ENCODE assay signal across 1 cellular context in genomic region chr19:3761382-3762129, GRCh38.
TF ChIP-seq lines count a peak whose summit lies in the region.

Gene APBA3, minus strand, starts transcription at chr19:3761692. Its CDS starts 1,428 bp downstream, at chr19:3760264.

TF ChIP-seq in H1, 55 proteins besides CTCF, POLR2A, EP300 and RAD21 (continued from another document):
- TF ChIP-seq TCF12 (IDR thresholded peaks at IDR 0.05; ENCODE audit: low read depth, low read length) (0 out of 2 replicates have a peak, but pooled peaks have one; percentile 54), CBX5 (IDR thresholded peaks at IDR 0.05; ENCODE audit: low read depth, low read length) (no peak), BACH1 (IDR thresholded peaks at IDR 0.05; ENCODE audit: low read length) (0 out of 2 replicates have a peak, but pooled peaks have one; percentile 10), HDAC2 (IDR thresholded peaks at IDR 0.05; ENCODE audit: borderline replicate concordance in 1 of 2, low read depth in 2 of 2, low read length in 2 of 2) (peak in 1 of 2 experiments; percentile 25; a peak in 1 of 4 replicates), RXRA (IDR thresholded peaks at IDR 0.05; ENCODE audit: insufficient read depth, low read depth, low read length) (no peak), KDM1A (IDR thresholded peaks at IDR 0.05; ENCODE audit: borderline replicate concordance, low read length) (0 out of 2 replicates have a peak, but pooled peaks have one; percentile 49), SIX5 (IDR thresholded peaks at IDR 0.05; ENCODE audit: low read depth, low read length) (peak; percentile 89), ATF3 (IDR thresholded peaks at IDR 0.05; ENCODE audit: insufficient read depth, low read depth, low read length) (0 out of 2 replicates have a peak, but pooled peaks have one; percentile 43), SP1 (IDR thresholded peaks at IDR 0.05; ENCODE audit: low read depth, low read length) (no peak), RBBP5 (IDR thresholded peaks at IDR 0.05; ENCODE audit: borderline replicate concordance, low read depth, low read length) (no peak), PHF8 (conservative IDR thresholded peaks at IDR 0.05; ENCODE audit: low read depth, low read length) (peak; percentile 71; the same call in 1 of the 2 replicates), POLR2AphosphoS5 (IDR thresholded peaks at IDR 0.05; ENCODE audit: low read depth, low read length) (peak; percentile 65; the same call in 1 of the 2 replicates), SIRT6 (IDR thresholded peaks at IDR 0.05; ENCODE audit: low read length) (no peak), EGR1 (IDR thresholded peaks at IDR 0.05; ENCODE audit: borderline replicate concordance, low read depth, low read length) (peak; percentile 67; the same call in 1 of the 2 replicates), NRF1 (IDR thresholded peaks at IDR 0.05; ENCODE audit: low read depth, low read length) (peak; percentile 77), GTF2F1 (IDR thresholded peaks at IDR 0.05; ENCODE audit: borderline replicate concordance, low read depth, low read length) (no peak), CHD7 (IDR thresholded peaks at IDR 0.05; ENCODE audit: insufficient replicate concordance, low read length) (no peak), ASH2L (IDR thresholded peaks at IDR 0.05; ENCODE audit: low read length) (peak; percentile 52), TAF1 (IDR thresholded peaks at IDR 0.05; ENCODE audit: low read depth, low read length) (peak; percentile 69), TBP (IDR thresholded peaks at IDR 0.05; ENCODE audit: low read depth, low read length) (peak; percentile 43; the same call in 1 of the 2 replicates), HDAC6 (IDR thresholded peaks at IDR 0.05; ENCODE audit: low read depth, low read length) (no peak), MAX (IDR thresholded peaks at IDR 0.05) (peak; percentile 62)
- TF ChIP-seq, protein P1, sequence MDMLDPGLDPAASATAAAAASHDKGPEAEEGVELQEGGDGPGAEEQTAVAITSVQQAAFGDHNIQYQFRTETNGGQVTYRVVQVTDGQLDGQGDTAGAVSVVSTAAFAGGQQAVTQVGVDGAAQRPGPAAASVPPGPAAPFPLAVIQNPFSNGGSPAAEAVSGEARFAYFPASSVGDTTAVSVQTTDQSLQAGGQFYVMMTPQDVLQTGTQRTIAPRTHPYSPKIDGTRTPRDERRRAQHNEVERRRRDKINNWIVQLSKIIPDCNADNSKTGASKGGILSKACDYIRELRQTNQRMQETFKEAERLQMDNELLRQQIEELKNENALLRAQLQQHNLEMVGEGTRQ (IDR thresholded peaks at IDR 0.05; ENCODE audit: low read length) = no peak
